8 cellular contexts compared by ENCODE assay signal in the genomic region with DNA sequence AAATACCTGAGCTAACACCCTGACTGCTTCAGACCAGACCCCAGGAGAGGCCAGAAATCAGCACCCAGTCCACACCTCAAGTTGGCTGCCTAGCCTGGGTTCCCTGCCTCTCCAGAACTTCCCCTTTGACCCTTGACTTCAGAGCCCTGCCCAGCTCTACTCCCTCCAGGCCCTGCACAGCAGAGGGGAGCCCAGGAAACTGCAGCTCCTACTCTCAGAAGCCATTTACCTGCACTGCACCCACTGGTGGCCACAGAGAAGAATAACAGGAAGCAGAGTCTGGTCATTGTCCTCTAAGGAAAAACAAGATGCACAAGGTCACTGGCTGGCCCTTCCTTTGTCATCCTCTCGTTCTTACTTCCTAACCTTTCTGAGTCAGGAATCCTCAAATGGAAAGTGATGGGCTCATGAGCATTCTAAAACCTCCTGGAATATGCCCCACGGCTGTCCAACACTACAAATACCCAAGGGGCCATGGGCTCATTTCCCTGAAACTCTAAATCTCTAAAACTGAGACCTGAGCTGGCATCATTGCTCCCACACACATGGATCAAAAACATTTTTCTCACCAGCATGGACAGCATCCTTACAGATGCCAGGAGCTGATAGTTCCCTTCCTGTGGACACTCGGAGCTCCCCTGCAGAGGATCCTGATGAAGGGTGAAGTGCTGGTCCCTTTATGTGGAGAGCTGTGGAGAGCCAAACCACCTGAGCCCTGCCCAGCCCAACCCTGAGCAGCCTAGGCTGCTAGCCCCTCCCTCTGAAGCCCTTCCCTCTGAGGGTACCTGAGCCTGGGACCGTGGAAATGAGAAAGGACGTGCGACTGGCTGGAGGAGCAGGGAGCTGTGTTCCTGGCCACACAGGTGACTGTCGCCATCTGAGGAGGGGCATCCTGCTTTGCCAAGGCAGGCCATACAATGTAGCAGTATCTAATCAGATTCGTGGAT. TPM values are rescaled to one million over a fixed set of nuclear protein-coding genes. Genes with fewer than 3 reads are reported as not detected.
DNase-seq lines count a peak whose midpoint lies in the region; ATAC-seq and TF ChIP-seq lines count a peak whose summit lies in the region.

A gene (minus strand): TSS at position 652 of the 947 bp plus-strand sequence. CDS start 68 bp downstream, at position 584.

- H3K36me3 ChIP-seq in CD4-positive, alpha-beta memory T cell (ENCODE audit: insufficient read depth, low read length), result no peaks in the 10 kb centered on the region

- peaks cover 0 to 2% (median 0%) of the 10 kb centered on the region in 8 donors for H3K9me3 Mint-ChIP-seq in CD4-positive, alpha-beta memory T cell
- H3K9me3 Mint-ChIP-seq in activated CD8-positive, alpha-beta T cell treated with anti-CD3 and anti-CD28 coated beads for 36 hours, result no peaks in the 10 kb centered on the region

- TF ChIP-seq CTCF in activated CD8-positive, alpha-beta T cell treated with anti-CD3 and anti-CD28 coated beads for 36 hours (IDR thresholded peaks at IDR 0.05), result peak; percentile 78
- peak; percentile 57 for TF ChIP-seq CTCF in fibroblast of mammary gland (conservative IDR thresholded peaks at IDR 0.05; ENCODE audit: control insufficient read depth, insufficient read depth, low read depth, low read length)

- ATAC-seq in GM19463 (IDR thresholded peaks at IDR 0.05; ENCODE audit: unreplicated experiment), result peak; percentile 51
- ATAC-seq in activated CD8-positive, alpha-beta T cell treated with anti-CD3 and anti-CD28 coated beads for 36 hours, result peak; percentile 88

- CTCF ChIA-PET in CD4-positive, alpha-beta memory T cell (lab: Charles Lee; ENCODE audit: partially characterized antibody), result interaction anchor here (0.7 to 7.0 kb wide), 23 partner anchors 8 to 274 kb away, joined by 3 to 369 read pairs (median 5); a partner anchor contains a TSS
- CTCF ChIA-PET in activated CD8-positive, alpha-beta T cell treated with anti-CD3 and anti-CD28 coated beads for 36 hours (lab: Charles Lee), result interaction anchor here (0.6 to 9.7 kb wide), 51 partner anchors 9 to 280 kb away, joined by 3 to 298 read pairs (median 5); a partner anchor contains a TSS

- intact Hi-C loops in CD4-positive, alpha-beta memory T cell (cut with micrococcal nuclease), result loop anchor here (5.0 kb wide), 1 partner anchor 77 kb away; no protein-coding TSS in a partner anchor
- intact Hi-C loops in activated CD8-positive, alpha-beta T cell treated with anti-CD3 and anti-CD28 coated beads for 36 hours (cut with micrococcal nuclease), result loop anchor here (5.0 kb wide), 3 partner anchors 177 to 272 kb away; no protein-coding TSS in a partner anchor

- H3K27me3 ChIP-seq in CD4-positive, alpha-beta memory T cell (ENCODE audit: insufficient read depth, low read length), result no peaks in the 10 kb centered on the region

- POLR2A ChIA-PET in CD4-positive, alpha-beta memory T cell (lab: Charles Lee; ENCODE audit: partially characterized antibody), result interaction anchor here (0.6 to 2.7 kb wide), 4 partner anchors 112 to 271 kb away, joined by 3 to 11 read pairs (median 6); no protein-coding TSS in a partner anchor
- POLR2A ChIA-PET in activated CD8-positive, alpha-beta T cell treated with anti-CD3 and anti-CD28 coated beads for 36 hours (lab: Charles Lee), result interaction anchor here (0.6 to 1.5 kb wide), 4 partner anchors 9 to 510 kb away, joined by 3 read pairs; no protein-coding TSS in a partner anchor

- H3K4me3 Mint-ChIP-seq in CD4-positive, alpha-beta memory T cell, result no peak within 1 kb of the TSS
- no peak within 1 kb of the TSS for H3K4me3 Mint-ChIP-seq in activated CD8-positive, alpha-beta T cell treated with anti-CD3 and anti-CD28 coated beads for 36 hours

- peaks cover 0 to 2% of the 10 kb centered on the region in 2 donors for H3K27me3 Mint-ChIP-seq in CD4-positive, alpha-beta memory T cell
- H3K27me3 Mint-ChIP-seq in activated CD8-positive, alpha-beta T cell treated with anti-CD3 and anti-CD28 coated beads for 36 hours, result no peaks in the 10 kb centered on the region

- H3K9me3 ChIP-seq in CD4-positive, alpha-beta memory T cell (ENCODE audit: control insufficient read depth in 1 of 2, low read length in 2 of 2), result no peaks in the 10 kb centered on the region

- H3K4me1 ChIP-seq in CD4-positive, alpha-beta memory T cell (ENCODE audit: insufficient read depth, low read length), result no peaks in the 10 kb centered on the region

- no peaks in the 10 kb centered on the region for H3K36me3 Mint-ChIP-seq in CD4-positive, alpha-beta memory T cell
- no peaks in the 10 kb centered on the region for H3K36me3 Mint-ChIP-seq in activated CD8-positive, alpha-beta T cell treated with anti-CD3 and anti-CD28 coated beads for 36 hours (ENCODE audit: low read depth)

- DNase-seq in CD4-positive, alpha-beta memory T cell, result peak; percentile 30 to 46 (median 39)
- DNase-seq in NCI-H226 (peak; percentile 24), fibroblast of mammary gland (ENCODE audit: low read depth) (peak; percentile 30), renal cortical epithelial cell (ENCODE audit: low read depth) (peak; percentile 42), Ammon's horn (ENCODE audit: low spot score) (no peak), NCI-H2171 treated with DMSO at 0.1 percent for 48 hours (lab: John Stamatoyannopoulos, UW) (no peak)
- DNase-seq in activated CD8-positive, alpha-beta T cell treated with anti-CD3 and anti-CD28 coated beads for 36 hours, result peak; percentile 66

- H3K27ac Mint-ChIP-seq in CD4-positive, alpha-beta memory T cell, result peak within 1 kb of the TSS in 4 of 7 donors; percentile 26 to 72 (median 48)
- H3K27ac Mint-ChIP-seq in activated CD8-positive, alpha-beta T cell treated with anti-CD3 and anti-CD28 coated beads for 36 hours, result no peak within 1 kb of the TSS

- no peak within 1 kb of the TSS for H3K4me3 ChIP-seq in CD4-positive, alpha-beta memory T cell (ENCODE audit: low read length in 2 of 2)
- H3K4me3 ChIP-seq in fibroblast of mammary gland (ENCODE audit: control insufficient read depth, low read depth, low read length), result no peak within 1 kb of the TSS

- H3K4me1 Mint-ChIP-seq in CD4-positive, alpha-beta memory T cell, result peaks cover 6 to 13% (median 7%) of the 10 kb centered on the region in 4 donors
- peaks cover 7% of the 10 kb centered on the region for H3K4me1 Mint-ChIP-seq in activated CD8-positive, alpha-beta T cell treated with anti-CD3 and anti-CD28 coated beads for 36 hours (ENCODE audit: low read depth)

- H3K27ac ChIP-seq in CD4-positive, alpha-beta memory T cell (ENCODE audit: low read depth, low read length), result no peak within 1 kb of the TSS

RNA-seq across cellular contexts. Expression of the gene that starts here (rescaled TPM):
- not detected for total RNA-seq in CD4-positive, alpha-beta memory T cell
- polyA plus RNA-seq in CD4-positive, alpha-beta memory T cell, result not detected
- not detected for total RNA-seq in activated CD8-positive, alpha-beta T cell treated with anti-CD3 and anti-CD28 coated beads for 36 hours
- not detected in 2 replicates for total RNA-seq in renal cortical epithelial cell

Comparison
In these comparisons a context has a peak if more than half of its experiments do, and no peak if none do; other contexts are left out.
1. Peak in DNase-seq in CD4-positive, alpha-beta memory T cell; RNA of the gene not detected or under 1 TPM.
2. Peak in DNase-seq and ATAC-seq in activated CD8-positive, alpha-beta T cell treated with anti-CD3 and anti-CD28 coated beads for 36 hours; RNA of the gene not detected or under 1 TPM.
3. Peak in DNase-seq in renal cortical epithelial cell; RNA of the gene not detected or under 1 TPM.
4. DNase-seq: peak in NCI-H226 (single experiment) and fibroblast of mammary gland (single experiment); none in Ammon's horn (single experiment) and NCI-H2171 treated with DMSO at 0.1 percent for 48 hours (single experiment).